ENCODE assay signal across 21 cellular contexts in genomic region chr19:51256053-51256682, GRCh38. TPM values are rescaled to one million over a fixed set of nuclear protein-coding genes. Genes with fewer than 3 reads are reported as not detected.
DNase-seq lines count a peak whose midpoint lies in the region; ATAC-seq lines count a peak whose summit lies in the region.
"Had no signal": no experiment of that assay in that cellular context is flagged by ENCODE, and none has a peak within 500 bp of the region (broad histone marks: within the 10 kb centered on the region; RNA-seq: fewer than 3 reads in every experiment).

No MANE protein-coding gene starts in this region.

- H3K27me3 Mint-ChIP-seq in activated CD8-positive, alpha-beta memory T cell treated with anti-CD3 and anti-CD28 coated beads, Interleukin-2, amount 10 ng/mL, durations not matched to agents 7 days and 5 days = peaks cover 12% of the 10 kb centered on the region
- H3K27me3 Mint-ChIP-seq in CD4-positive, CD25-positive, alpha-beta regulatory T cell = no peaks in the 10 kb centered on the region
- H3K27me3 Mint-ChIP-seq in T-helper 1 cell treated with Interleukin-12 subunit alpha and Interleukin-12 subunit beta and Interleukin-4 antibody, amounts not matched to agents 30 μg/mL and 1 μg/mL, for 36 hours (ENCODE audit: low read depth) = peaks cover 15% of the 10 kb centered on the region
- peaks cover 9% of the 10 kb centered on the region for H3K27me3 Mint-ChIP-seq in activated T-helper 2 cell treated with anti-CD3 and anti-CD28 coated beads, Interferon-gamma antibody, Interleukin-2, Interleukin-4, amounts not matched to agents 10 μg/mL and 5 μg/mL and 100 μg/mL, durations not matched to agents 14 hours and 24 hours and 36 hours (ENCODE audit: low read depth)

- H3K4me1 Mint-ChIP-seq in activated CD8-positive, alpha-beta memory T cell treated with anti-CD3 and anti-CD28 coated beads, Interleukin-2, amount 10 ng/mL, durations not matched to agents 7 days and 5 days = peaks cover 72% of the 10 kb centered on the region
- peaks cover 20 to 68% (median 55%) of the 10 kb centered on the region in 4 donors for H3K4me1 Mint-ChIP-seq in CD4-positive, CD25-positive, alpha-beta regulatory T cell
- peaks cover 45% of the 10 kb centered on the region for H3K4me1 Mint-ChIP-seq in T-helper 1 cell treated with Interleukin-12 subunit alpha and Interleukin-12 subunit beta and Interleukin-4 antibody, amounts not matched to agents 30 μg/mL and 1 μg/mL, for 36 hours (ENCODE audit: low read depth)
- H3K4me1 Mint-ChIP-seq in activated T-helper 2 cell treated with anti-CD3 and anti-CD28 coated beads, Interferon-gamma antibody, Interleukin-2, Interleukin-4, amounts not matched to agents 10 μg/mL and 5 μg/mL and 100 μg/mL, durations not matched to agents 14 hours and 24 hours and 36 hours (ENCODE audit: low read depth) = peaks cover 66% of the 10 kb centered on the region

- H3K27ac ChIP-seq in CD4-positive, CD25-positive, alpha-beta regulatory T cell (ENCODE audit: insufficient read depth, low read length, poor library complexity, severe bottlenecking) = no peak overlapping the region

- H3K4me1 ChIP-seq in CD4-positive, CD25-positive, alpha-beta regulatory T cell (ENCODE audit: control insufficient read depth, insufficient read depth, low read length, poor library complexity, severe bottlenecking) = peaks cover 36% of the 10 kb centered on the region

- H3K9me3 ChIP-seq in CD4-positive, CD25-positive, alpha-beta regulatory T cell (ENCODE audit: control insufficient read depth in 2 of 2, low read length in 2 of 2) = no peaks in the 10 kb centered on the region

- intact Hi-C loops in activated T-helper 2 cell treated with anti-CD3 and anti-CD28 coated beads, Interferon-gamma antibody, Interleukin-2, Interleukin-4, amounts not matched to agents 10 μg/mL and 5 μg/mL and 100 μg/mL, durations not matched to agents 14 hours and 24 hours and 36 hours (cut with micrococcal nuclease) = loop anchor here (1.0 to 5.0 kb wide), 5 partner anchors 29 to 185 kb away; no protein-coding TSS in a partner anchor

- H3K36me3 ChIP-seq in CD4-positive, CD25-positive, alpha-beta regulatory T cell (ENCODE audit: control insufficient read depth, insufficient read depth, low read length) = no peaks in the 10 kb centered on the region
- H3K36me3 ChIP-seq: BLaER1 had no signal

- H3K36me3 Mint-ChIP-seq in activated CD8-positive, alpha-beta memory T cell treated with anti-CD3 and anti-CD28 coated beads, Interleukin-2, amount 10 ng/mL, durations not matched to agents 7 days and 5 days = peaks cover 8% of the 10 kb centered on the region
- H3K36me3 Mint-ChIP-seq in CD4-positive, CD25-positive, alpha-beta regulatory T cell = no peaks in the 10 kb centered on the region
- H3K36me3 Mint-ChIP-seq in T-helper 1 cell treated with Interleukin-12 subunit alpha and Interleukin-12 subunit beta and Interleukin-4 antibody, amounts not matched to agents 30 μg/mL and 1 μg/mL, for 36 hours (ENCODE audit: low read depth) = no peaks in the 10 kb centered on the region
- H3K36me3 Mint-ChIP-seq in activated T-helper 2 cell treated with anti-CD3 and anti-CD28 coated beads, Interferon-gamma antibody, Interleukin-2, Interleukin-4, amounts not matched to agents 10 μg/mL and 5 μg/mL and 100 μg/mL, durations not matched to agents 14 hours and 24 hours and 36 hours (ENCODE audit: low read depth) = peaks cover 7% of the 10 kb centered on the region
- H3K36me3 Mint-ChIP-seq: CD8-positive, alpha-beta T cell had no signal

- CTCF ChIA-PET in activated CD8-positive, alpha-beta memory T cell treated with anti-CD3 and anti-CD28 coated beads, Interleukin-2, amount 10 ng/mL, durations not matched to agents 7 days and 5 days (lab: Charles Lee) = interaction anchor here (0.6 to 5.9 kb wide), 6 partner anchors 11 to 700 kb away, joined by 3 to 204 read pairs (median 20); no protein-coding TSS in a partner anchor

- DNase-seq in activated CD8-positive, alpha-beta memory T cell treated with anti-CD3 and anti-CD28 coated beads, Interleukin-2, amount 10 ng/mL, durations not matched to agents 7 days and 5 days = peak; percentile 59
- DNase-seq in activated CD8-positive, alpha-beta memory T cell treated with anti-CD3 and anti-CD28 coated beads for 24 hours = no peak
- peak in 2 of 3 donors; percentile 32 to 76 for DNase-seq in CD4-positive, CD25-positive, alpha-beta regulatory T cell
- peak; percentile 26 for DNase-seq in activated T-helper 2 cell treated with anti-CD3 and anti-CD28 coated beads, Interferon-gamma antibody, Interleukin-2, Interleukin-4, amounts not matched to agents 10 μg/mL and 5 μg/mL and 100 μg/mL, durations not matched to agents 14 hours and 24 hours and 36 hours (ENCODE audit: low spot score)
- DNase-seq in NOMO-1 (lab: John Stamatoyannopoulos, UW; ENCODE audit: unreplicated experiment in 2 of 2) = no peak
- DNase-seq in activated effector memory CD4-positive, alpha-beta T cell treated with Interleukin-2 at 50 U/mL for 16 hours = no peak
- DNase-seq: Calu3; CD8-positive, alpha-beta T cell; HCEC 1CT; NCI-H1092 treated with DMSO at 0.1 percent for 48 hours; NCI-H146; NCI-H2029 treated with DMSO at 0.1 percent for 48 hours; NCI-H2171 treated with DMSO at 0.1 percent for 48 hours had no signal

- peak overlapping the region; percentile 49 for H3K4me3 Mint-ChIP-seq in activated CD8-positive, alpha-beta memory T cell treated with anti-CD3 and anti-CD28 coated beads, Interleukin-2, amount 10 ng/mL, durations not matched to agents 7 days and 5 days
- H3K4me3 Mint-ChIP-seq in CD4-positive, CD25-positive, alpha-beta regulatory T cell = peak overlapping the region in 3 of 4 donors; percentile 14 to 54 (median 24)
- H3K4me3 Mint-ChIP-seq in T-helper 1 cell treated with Interleukin-12 subunit alpha and Interleukin-12 subunit beta and Interleukin-4 antibody, amounts not matched to agents 30 μg/mL and 1 μg/mL, for 36 hours = peak overlapping the region; percentile 27
- peak overlapping the region; percentile 4 for H3K4me3 Mint-ChIP-seq in activated T-helper 2 cell treated with anti-CD3 and anti-CD28 coated beads, Interferon-gamma antibody, Interleukin-2, Interleukin-4, amounts not matched to agents 10 μg/mL and 5 μg/mL and 100 μg/mL, durations not matched to agents 14 hours and 24 hours and 36 hours (ENCODE audit: low read depth)
- H3K4me3 Mint-ChIP-seq: CD8-positive, alpha-beta T cell; GM23338 had no signal

- H3K4me3 ChIP-seq in CD4-positive, CD25-positive, alpha-beta regulatory T cell (ENCODE audit: low read depth, low read length) = peak overlapping the region; percentile 61
- H3K4me3 ChIP-seq: BLaER1, GM23338 had no signal

- H3K9me3 Mint-ChIP-seq in activated CD8-positive, alpha-beta memory T cell treated with anti-CD3 and anti-CD28 coated beads, Interleukin-2, amount 10 ng/mL, durations not matched to agents 7 days and 5 days (ENCODE audit: low read depth) = no peaks in the 10 kb centered on the region
- H3K9me3 Mint-ChIP-seq in CD4-positive, CD25-positive, alpha-beta regulatory T cell = no peaks in the 10 kb centered on the region
- H3K9me3 Mint-ChIP-seq in T-helper 1 cell treated with Interleukin-12 subunit alpha and Interleukin-12 subunit beta and Interleukin-4 antibody, amounts not matched to agents 30 μg/mL and 1 μg/mL, for 36 hours = no peaks in the 10 kb centered on the region
- no peaks in the 10 kb centered on the region for H3K9me3 Mint-ChIP-seq in activated T-helper 2 cell treated with anti-CD3 and anti-CD28 coated beads, Interferon-gamma antibody, Interleukin-2, Interleukin-4, amounts not matched to agents 10 μg/mL and 5 μg/mL and 100 μg/mL, durations not matched to agents 14 hours and 24 hours and 36 hours
- H3K9me3 Mint-ChIP-seq: CD8-positive, alpha-beta T cell had no signal

- no peaks in the 10 kb centered on the region for H3K27me3 ChIP-seq in CD4-positive, CD25-positive, alpha-beta regulatory T cell (ENCODE audit: control insufficient read depth, insufficient read depth, low read length)
- H3K27me3 ChIP-seq: BLaER1 had no signal

- peak overlapping the region; percentile 92 for H3K27ac Mint-ChIP-seq in activated CD8-positive, alpha-beta memory T cell treated with anti-CD3 and anti-CD28 coated beads, Interleukin-2, amount 10 ng/mL, durations not matched to agents 7 days and 5 days
- H3K27ac Mint-ChIP-seq in CD4-positive, CD25-positive, alpha-beta regulatory T cell = peak overlapping the region in 2 of 3 donors; percentile 49 to 69
- H3K27ac Mint-ChIP-seq in T-helper 1 cell treated with Interleukin-12 subunit alpha and Interleukin-12 subunit beta and Interleukin-4 antibody, amounts not matched to agents 30 μg/mL and 1 μg/mL, for 36 hours = peak overlapping the region; percentile 75
- peak overlapping the region; percentile 87 for H3K27ac Mint-ChIP-seq in activated T-helper 2 cell treated with anti-CD3 and anti-CD28 coated beads, Interferon-gamma antibody, Interleukin-2, Interleukin-4, amounts not matched to agents 10 μg/mL and 5 μg/mL and 100 μg/mL, durations not matched to agents 14 hours and 24 hours and 36 hours
- H3K27ac Mint-ChIP-seq: CD8-positive, alpha-beta T cell; GM23338 had no signal

- ATAC-seq in activated CD8-positive, alpha-beta memory T cell treated with anti-CD3 and anti-CD28 coated beads, Interleukin-2, amount 10 ng/mL, durations not matched to agents 7 days and 5 days = peak; percentile 83
- peak in 1 of 2 donors; percentile 67 for ATAC-seq in CD4-positive, CD25-positive, alpha-beta regulatory T cell (ENCODE audit: low read depth in 2 of 2)
- ATAC-seq in HG03457 (IDR thresholded peaks at IDR 0.05; ENCODE audit: unreplicated experiment) = no peak
- ATAC-seq: CD8-positive, alpha-beta T cell; GM23338; Right ventricle myocardium inferior had no signal

RNA-seq across cellular contexts. Expression of gene SIGLECL1, which starts 5.3 kb away (rescaled TPM):
- total RNA-seq in activated CD8-positive, alpha-beta memory T cell treated with anti-CD3 and anti-CD28 coated beads, Interleukin-2, amount 10 ng/mL, durations not matched to agents 7 days and 5 days = not detected
- total RNA-seq in CD4-positive, CD25-positive, alpha-beta regulatory T cell = not detected
- polyA plus RNA-seq in CD4-positive, CD25-positive, alpha-beta regulatory T cell = not detected
- total RNA-seq in activated T-helper 2 cell treated with anti-CD3 and anti-CD28 coated beads, Interferon-gamma antibody, Interleukin-2, Interleukin-4, amounts not matched to agents 10 μg/mL and 5 μg/mL and 100 μg/mL, durations not matched to agents 14 hours and 24 hours and 36 hours = not detected in 2 replicates
- total RNA-seq: A673; Calu3; CD8-positive, alpha-beta T cell; GM23338; LHCN-M2; NCI-H460; Right ventricle myocardium inferior had no signal
- polyA plus RNA-seq: GM23338 had no signal

RNA-seq across cellular contexts. Expression of gene CD33, which starts 31.3 kb away (rescaled TPM):
- 1 to 10 TPM in 1 of 2 experiments, under 1 TPM in 1; 0.96 to 6.2 TPM for total RNA-seq in activated CD8-positive, alpha-beta memory T cell treated with anti-CD3 and anti-CD28 coated beads, Interleukin-2, amount 10 ng/mL, durations not matched to agents 7 days and 5 days
- total RNA-seq in CD4-positive, CD25-positive, alpha-beta regulatory T cell = 0.99 TPM
- polyA plus RNA-seq in CD4-positive, CD25-positive, alpha-beta regulatory T cell = 1 to 10 TPM in 1 of 4 donors, not detected in 3; 1.1 TPM
- total RNA-seq in activated T-helper 2 cell treated with anti-CD3 and anti-CD28 coated beads, Interferon-gamma antibody, Interleukin-2, Interleukin-4, amounts not matched to agents 10 μg/mL and 5 μg/mL and 100 μg/mL, durations not matched to agents 14 hours and 24 hours and 36 hours = 14.3 and 17.0 TPM in 2 replicates
- total RNA-seq: A673; Calu3; CD8-positive, alpha-beta T cell had no signal
- polyA plus RNA-seq: GM23338 had no signal

RNA-seq across cellular contexts. Expression of gene IGLON5, which starts 55.3 kb away (rescaled TPM):
- under 1 TPM; 0.18 to 0.23 TPM for total RNA-seq in activated CD8-positive, alpha-beta memory T cell treated with anti-CD3 and anti-CD28 coated beads, Interleukin-2, amount 10 ng/mL, durations not matched to agents 7 days and 5 days
- not detected for total RNA-seq in CD4-positive, CD25-positive, alpha-beta regulatory T cell
- not detected for polyA plus RNA-seq in CD4-positive, CD25-positive, alpha-beta regulatory T cell
- total RNA-seq in activated T-helper 2 cell treated with anti-CD3 and anti-CD28 coated beads, Interferon-gamma antibody, Interleukin-2, Interleukin-4, amounts not matched to agents 10 μg/mL and 5 μg/mL and 100 μg/mL, durations not matched to agents 14 hours and 24 hours and 36 hours = 7.0 TPM in 2 replicates
- total RNA-seq: Calu3; CD8-positive, alpha-beta T cell; LHCN-M2; NCI-H460; Right ventricle myocardium inferior had no signal

Comparison
In these comparisons a context has a peak if more than half of its experiments do, and no peak if none do; other contexts are left out.
1. DNase-seq: peak in activated CD8-positive, alpha-beta memory T cell treated with anti-CD3 and anti-CD28 coated beads, Interleukin-2, amount 10 ng/mL, durations not matched to agents 7 days and 5 days (single experiment), CD4-positive, CD25-positive, alpha-beta regulatory T cell (2 of 3) and activated T-helper 2 cell treated with anti-CD3 and anti-CD28 coated beads, Interferon-gamma antibody, Interleukin-2, Interleukin-4, amounts not matched to agents 10 μg/mL and 5 μg/mL and 100 μg/mL, durations not matched to agents 14 hours and 24 hours and 36 hours (single experiment); none in activated CD8-positive, alpha-beta memory T cell treated with anti-CD3 and anti-CD28 coated beads for 24 hours (single experiment), NOMO-1 (0 of 2) and activated effector memory CD4-positive, alpha-beta T cell treated with Interleukin-2 at 50 U/mL for 16 hours (single experiment).
2. Peak in every context shown above with its lines, with median percentiles within 50 percentile points of each other: H3K27ac Mint-ChIP-seq and H3K4me3 Mint-ChIP-seq.